ENCODE assay signal across 11 cellular contexts in the genomic region with DNA sequence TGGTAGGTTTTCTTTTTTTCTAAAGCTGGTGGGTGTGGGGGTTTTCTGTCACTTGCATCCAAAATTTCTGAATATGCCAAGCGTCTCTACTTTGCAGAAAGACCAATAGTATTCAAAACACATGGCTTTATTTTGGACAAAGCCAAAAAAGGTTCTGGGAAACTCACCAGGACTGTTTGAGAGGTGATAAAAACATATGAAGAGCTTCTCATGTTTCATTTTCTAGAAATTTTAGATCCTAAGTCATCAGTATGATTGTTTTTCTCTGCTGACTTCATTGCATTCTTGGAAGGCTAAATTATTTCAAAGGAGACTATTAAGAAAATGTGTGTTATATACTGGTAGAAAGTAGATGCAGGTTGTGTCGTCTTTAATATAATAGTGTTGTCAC. TPM values are rescaled to one million over a fixed set of nuclear protein-coding genes. Genes with fewer than 3 reads are reported as not detected.
DNase-seq lines count a peak whose midpoint lies in the region; ATAC-seq, FAIRE-seq and TF ChIP-seq lines count a peak whose summit lies in the region.
"Had no signal": no experiment of that assay in that cellular context is flagged by ENCODE, and none has a peak within 500 bp of the region (broad histone marks: within the 10 kb centered on the region; RNA-seq: fewer than 3 reads in every experiment).

No MANE protein-coding gene starts in this region.

- TF ChIP-seq CTCF in heart left ventricle (IDR thresholded peaks at IDR 0.05) (no peak), astrocyte (IDR thresholded peaks at IDR 0.05; ENCODE audit: insufficient read depth, low read depth, low read length) (no peak), hepatocyte (IDR thresholded peaks at IDR 0.05; ENCODE audit: poor library complexity) (no peak), thoracic aorta (IDR thresholded peaks at IDR 0.05) (no peak), lower lobe of right lung (IDR thresholded peaks at IDR 0.05) (no peak)

- no peaks in the 10 kb centered on the region for H3K27me3 ChIP-seq in heart left ventricle
- no peaks in the 10 kb centered on the region for H3K27me3 ChIP-seq in astrocyte (ENCODE audit: insufficient read depth, low read length)
- H3K27me3 ChIP-seq in hepatocyte = no peaks in the 10 kb centered on the region
- H3K27me3 ChIP-seq in thoracic aorta (replicated peaks; ENCODE audit: insufficient read depth) = no peaks in the 10 kb centered on the region
- H3K27me3 ChIP-seq in lower lobe of right lung (ENCODE audit: low read depth) = no peaks in the 10 kb centered on the region

- no peak for TF ChIP-seq POLR2A in heart left ventricle (IDR thresholded peaks at IDR 0.05)

- H3K36me3 ChIP-seq in heart left ventricle (peaks cover 0 to 21% (median 10%) of the 10 kb centered on the region in 9 donors), astrocyte (ENCODE audit: insufficient read depth, low read length) (no peaks in the 10 kb centered on the region), hepatocyte (replicated peaks; ENCODE audit: insufficient read depth, low read depth) (no peaks in the 10 kb centered on the region), thoracic aorta (no peaks in the 10 kb centered on the region), lower lobe of right lung (peaks cover 7% of the 10 kb centered on the region)

- WGBS in heart left ventricle, 4 donors = 65 to 83% (median 71%) methylated on average over 2 of the region's 2 CpGs
- 74% methylated on average over 2 of the region's 2 CpGs for WGBS in hepatocyte (ENCODE audit: low lambda C conversion rate, missing lambda C conversion rate)

- H3K4me1 Mint-ChIP-seq in astrocyte (ENCODE audit: low read depth, unreplicated experiment) = peaks cover 41% of the 10 kb centered on the region

- ATAC-seq in heart left ventricle = no peak
- ATAC-seq in Right ventricle myocardium superior (ENCODE audit: poor library complexity) = no peak
- ATAC-seq in thoracic aorta (ENCODE audit: insufficient number of reproducible peaks, low FRiP score, low read depth) = no peak
- no peak for ATAC-seq in lower lobe of right lung

- intact Hi-C loops in heart left ventricle (cut with DNase I) (loop anchor here (1.0 to 5.0 kb wide), 13 partner anchors 54 to 464 kb away; a partner anchor contains a TSS), Right ventricle myocardium superior (cut with DNase I) (loop anchor here (10.0 kb wide), 1 partner anchor 151 kb away; no protein-coding TSS in a partner anchor), lower lobe of right lung (cut with DNase I) (loop anchor here (10.0 kb wide), 2 partner anchors 161 to 231 kb away; no protein-coding TSS in a partner anchor)

- H4K20me1 ChIP-seq in astrocyte (ENCODE audit: insufficient read depth, low read length) (no peaks in the 10 kb centered on the region), hepatocyte (ENCODE audit: insufficient read depth, poor library complexity, severe bottlenecking) (no peaks in the 10 kb centered on the region)

- no peak for FAIRE-seq in astrocyte (lab: Jason Lieb, UNC)

- H3K9ac ChIP-seq in astrocyte (ENCODE audit: low read length) = peak overlapping the region; percentile 27

- H2AFZ ChIP-seq in astrocyte (ENCODE audit: low read depth, low read length) (peak overlapping the region; percentile 72), hepatocyte (no peak overlapping the region)

- no peak overlapping the region for H3K27ac Mint-ChIP-seq in astrocyte (ENCODE audit: unreplicated experiment)
- H3K27ac Mint-ChIP-seq: type B pancreatic cell had no signal

- H3K9me3 Mint-ChIP-seq in astrocyte (ENCODE audit: unreplicated experiment) = peaks cover 3% of the 10 kb centered on the region
- H3K9me3 Mint-ChIP-seq: naive thymus-derived CD4-positive, alpha-beta T cell; type B pancreatic cell had no signal

- H3K9me3 ChIP-seq in heart left ventricle (no peaks in the 10 kb centered on the region), astrocyte (ENCODE audit: insufficient read depth, low read depth, low read length) (no peaks in the 10 kb centered on the region), hepatocyte (ENCODE audit: low read depth) (no peaks in the 10 kb centered on the region), thoracic aorta (no peaks in the 10 kb centered on the region), lower lobe of right lung (no peaks in the 10 kb centered on the region)

- peaks cover 3% of the 10 kb centered on the region for H3K27me3 Mint-ChIP-seq in astrocyte (ENCODE audit: low read depth, unreplicated experiment)

- peak overlapping the region; percentile 83 for H3K4me2 ChIP-seq in astrocyte (ENCODE audit: low read length)
- H3K4me2 ChIP-seq in hepatocyte = peak overlapping the region; percentile 61

- H3K36me3 Mint-ChIP-seq in astrocyte (ENCODE audit: low read depth, unreplicated experiment) = no peaks in the 10 kb centered on the region

- H3K4me1 ChIP-seq in heart left ventricle = peaks cover 0 to 10% (median 0%) of the 10 kb centered on the region in 12 donors
- H3K4me1 ChIP-seq in astrocyte (ENCODE audit: insufficient read depth, low read length) = peaks cover 29% of the 10 kb centered on the region
- H3K4me1 ChIP-seq in hepatocyte (ENCODE audit: insufficient read depth) = peaks cover 33% of the 10 kb centered on the region
- H3K4me1 ChIP-seq in thoracic aorta (ENCODE audit: control insufficient read depth in 1 of 2, low read depth in 2 of 2) = peaks cover 8 to 10% of the 10 kb centered on the region in 2 donors
- peaks cover 3% of the 10 kb centered on the region for H3K4me1 ChIP-seq in lower lobe of right lung

- no peak overlapping the region for H3K4me3 Mint-ChIP-seq in astrocyte (ENCODE audit: unreplicated experiment)
- H3K4me3 Mint-ChIP-seq: naive thymus-derived CD4-positive, alpha-beta T cell; type B pancreatic cell had no signal

- H3K27ac ChIP-seq in heart left ventricle = no peak overlapping the region
- H3K27ac ChIP-seq in astrocyte (ENCODE audit: low read depth, low read length) = peak overlapping the region; percentile 39
- no peak overlapping the region for H3K27ac ChIP-seq in hepatocyte
- H3K27ac ChIP-seq in thoracic aorta = peak overlapping the region in 1 of 2 donors; percentile 17
- no peak overlapping the region for H3K27ac ChIP-seq in lower lobe of right lung

- H3K79me2 ChIP-seq in astrocyte (ENCODE audit: insufficient read depth, low read length) (no peaks in the 10 kb centered on the region), hepatocyte (no peaks in the 10 kb centered on the region)

- peak overlapping the region in 7 of 12 donors; percentile 4 to 37 (median 13) for H3K4me3 ChIP-seq in heart left ventricle
- peak overlapping the region; percentile 38 for H3K4me3 ChIP-seq in astrocyte (ENCODE audit: insufficient read depth, low read depth, low read length)
- no peak overlapping the region for H3K4me3 ChIP-seq in hepatocyte
- H3K4me3 ChIP-seq in thoracic aorta = peak overlapping the region; percentile 67
- no peak overlapping the region for H3K4me3 ChIP-seq in lower lobe of right lung

- H3K9me2 ChIP-seq in hepatocyte (replicated peaks; ENCODE audit: insufficient read depth) = no peaks in the 10 kb centered on the region

- DNase-seq in heart left ventricle = no peak
- DNase-seq in Right ventricle myocardium superior = no peak
- peak; percentile 35 for DNase-seq in astrocyte (ENCODE audit: low read depth)
- no peak for DNase-seq in hepatocyte (ENCODE audit: low spot score)
- no peak for DNase-seq in thoracic aorta (ENCODE audit: low spot score)
- no peak for DNase-seq in DMS53 (lab: John Stamatoyannopoulos, UW)
- no peak for DNase-seq in lower lobe of right lung
- no peak for DNase-seq in amniotic stem cell (lab: John Stamatoyannopoulos, UW)
- DNase-seq: NCI-H187 had no signal

RNA-seq across cellular contexts. Expression of a gene that starts 51.3 kb away (rescaled TPM):
- total RNA-seq in heart left ventricle (10 to 100 TPM; 15.2 to 42.9 (median 32.4) TPM), Right ventricle myocardium superior (26.6 TPM), astrocyte (26.9 and 31.6 TPM in 2 replicates), hepatocyte (38.8 and 52.6 TPM in 2 replicates), thoracic aorta (10 to 100 TPM; 26.5 to 29.6 TPM), lower lobe of right lung (37.0 TPM)
- polyA plus RNA-seq in heart left ventricle (10 to 100 TPM in 1 of 2 donors, 1 to 10 TPM in 1; 8.1 to 12.4 TPM), hepatocyte (14.5 and 21.9 TPM in 2 replicates)

Comparison
In these comparisons a context has a peak if more than half of its experiments do, and no peak if none do; other contexts are left out.
1. H3K4me3 ChIP-seq: peak in heart left ventricle (7 of 12), astrocyte (single experiment) and thoracic aorta (single experiment); none in hepatocyte (single experiment) and lower lobe of right lung (single experiment).